12 cellular contexts compared by ENCODE assay signal in the genomic region with DNA sequence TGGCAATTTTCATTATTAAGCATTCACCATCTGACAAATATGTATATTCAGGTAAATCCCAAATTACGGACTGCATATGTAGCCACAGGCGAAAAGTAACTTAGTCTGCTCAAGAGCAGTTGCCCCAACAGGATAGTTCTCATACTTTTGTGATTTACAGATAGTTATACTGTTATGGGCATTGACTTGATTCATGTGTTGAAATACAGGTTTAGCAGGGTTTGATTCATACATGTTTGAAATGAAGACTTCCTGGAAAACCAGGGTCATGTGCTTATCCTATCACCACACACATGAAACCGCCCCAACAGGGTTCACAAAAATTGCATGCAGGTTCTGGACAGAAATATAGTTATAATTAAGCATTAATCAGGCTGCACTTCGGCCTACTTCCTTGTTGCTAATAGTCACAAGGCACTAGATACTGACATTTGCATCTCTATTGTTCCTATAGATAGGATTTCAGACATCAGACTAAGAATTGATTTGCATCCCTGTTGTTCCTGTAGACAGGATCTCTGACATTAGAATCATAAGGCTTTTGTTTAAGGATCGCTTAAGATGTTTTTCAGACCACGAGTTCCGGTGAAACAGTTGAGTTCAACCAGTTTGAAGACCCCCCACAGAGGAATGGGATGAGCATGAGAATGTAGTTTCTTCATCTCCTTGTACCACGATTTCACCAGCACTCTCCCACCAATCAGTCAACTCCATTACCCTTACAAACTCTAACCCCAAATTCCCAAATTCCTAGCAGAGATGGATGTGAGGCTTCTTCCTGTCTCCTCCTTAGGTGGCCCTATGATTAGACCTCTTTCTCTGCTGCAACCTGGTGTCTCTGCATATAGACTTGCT. TPM values are rescaled to one million over a fixed set of nuclear protein-coding genes. Genes with fewer than 3 reads are reported as not detected.
DNase-seq lines count a peak whose midpoint lies in the region; ATAC-seq, FAIRE-seq and TF ChIP-seq lines count a peak whose summit lies in the region.
"Had no signal": no experiment of that assay in that cellular context is flagged by ENCODE, and none has a peak within 500 bp of the region (broad histone marks: within the 10 kb centered on the region; RNA-seq: fewer than 3 reads in every experiment).

No MANE protein-coding gene starts in this region.

- FAIRE-seq in A549 (lab: Jason Lieb, UNC) (no peak), GM19239 (lab: Jason Lieb, UNC) (peak; percentile 28)
- FAIRE-seq: HTR-8/SVneo had no signal

- TF ChIP-seq EP300 in A549 (IDR thresholded peaks at IDR 0.05), result no peak

- H3K27ac ChIP-seq in A549 (peak overlapping the region in 1 of 2 experiments; percentile 99; a peak in 1 of 6 replicates), VCaP (peak overlapping the region; percentile 92), iPS-20b (ENCODE audit: low read length) (peak overlapping the region; percentile 99)
- H3K27ac ChIP-seq: thoracic aorta had no signal

- H3K4me2 ChIP-seq in A549, result peak overlapping the region; percentile 88

- ATAC-seq in A549 (no peak), omental fat pad (ENCODE audit: low FRiP score) (no peak)
- ATAC-seq: gastrocnemius medialis had no signal

- CTCF ChIA-PET in A549 (lab: Yijun Ruan, JAX), result interaction anchor here (1.1 to 4.5 kb wide), 7 partner anchors 8 to 112 kb away, joined by 3 to 60 read pairs (median 12); no protein-coding TSS in a partner anchor

- no peak overlapping the region for H3K4me3 ChIP-seq in A549
- peak overlapping the region; percentile 55 for H3K4me3 ChIP-seq in iPS-20b (ENCODE audit: low read length)
- H3K4me3 ChIP-seq: thoracic aorta had no signal

- H3K36me3 ChIP-seq in iPS-20b (ENCODE audit: insufficient read depth, low read depth, low read length), result peaks cover 6% of the 10 kb centered on the region; the same call in 1 of the 2 replicates
- H3K36me3 ChIP-seq: gastrocnemius medialis, Peyer's patch, thoracic aorta had no signal

- WGBS in A549 (ENCODE audit: missing lambda C conversion rate), result 94% methylated on average over 8 of the region's 8 CpGs

- H3K4me1 ChIP-seq in A549, result peaks cover 40% of the 10 kb centered on the region
- H3K4me1 ChIP-seq in iPS-20b (ENCODE audit: insufficient read depth, low read length), result peaks cover 33% of the 10 kb centered on the region

- DNase-seq in A549 (ENCODE audit: low read depth in 1 of 2, low spot score in 1 of 2) (no peak), GM19239 (ENCODE audit: insufficient read length, low spot score) (no peak), SK-N-DZ (ENCODE audit: low spot score) (no peak), omental fat pad (ENCODE audit: low spot score) (no peak), T-helper 9 cell (no peak), Kasumi-1 (lab: John Stamatoyannopoulos, UW) (no peak)
- DNase-seq: gastrocnemius medialis, Peyer's patch had no signal

- TF ChIP-seq CTCF in A549 (IDR thresholded peaks at IDR 0.05) (no peak), VCaP (conservative IDR thresholded peaks at IDR 0.05) (no peak), omental fat pad (IDR thresholded peaks at IDR 0.05) (no peak)

- TF ChIP-seq POLR2A in A549 (IDR thresholded peaks at IDR 0.05; ENCODE audit: low read length), result no peak

- H3K9ac ChIP-seq in iPS-20b (ENCODE audit: low read depth, low read length), result peak overlapping the region; percentile 97

- H3K27me3 ChIP-seq in iPS-20b (ENCODE audit: insufficient read depth, low read length), result no peaks in the 10 kb centered on the region
- H3K27me3 ChIP-seq: gastrocnemius medialis, Peyer's patch had no signal

- no peak for TF ChIP-seq RAD21 in A549 (conservative IDR thresholded peaks at IDR 0.05 in 1 of 2, IDR thresholded peaks at IDR 0.05 in 1 of 2)

- POLR2A ChIA-PET in A549 (lab: Yijun Ruan, JAX), result interaction anchor here (2.3 kb wide), 1 partner anchor 20 kb away, joined by 11 read pairs; the partner anchor contains the start of gene ZNF425

- H3K9me3 ChIP-seq in A549, result no peaks in the 10 kb centered on the region
- H3K9me3 ChIP-seq in iPS-20b (ENCODE audit: insufficient read depth, low read depth, low read length), result no peaks in the 10 kb centered on the region
- H3K9me3 ChIP-seq: gastrocnemius medialis, thoracic aorta had no signal

TF ChIP-seq in A549, 52 proteins besides CTCF, POLR2A, EP300 and RAD21 (continues in another document):
- TF ChIP-seq TP53 (CRISPR knock-in tag; IDR thresholded peaks at IDR 0.05) (no peak), CEBPB (IDR thresholded peaks at IDR 0.05) (no peak), ZFP36 (IDR thresholded peaks at IDR 0.05; ENCODE audit: borderline replicate concordance, partially characterized antibody) (no peak), HES2 (IDR thresholded peaks at IDR 0.05) (no peak), RNF2 (IDR thresholded peaks at IDR 0.05; ENCODE audit: borderline replicate concordance, low read depth) (no peak), HOXB5 (CRISPR knock-in tag; IDR thresholded peaks at IDR 0.05) (no peak), GATA3 (IDR thresholded peaks at IDR 0.05; ENCODE audit: borderline replicate concordance) (no peak), EHMT2 (IDR thresholded peaks at IDR 0.05; ENCODE audit: low read depth) (no peak), ZNF302 (CRISPR knock-in tag; IDR thresholded peaks at IDR 0.05) (no peak)
- TF ChIP-seq, protein P1, sequence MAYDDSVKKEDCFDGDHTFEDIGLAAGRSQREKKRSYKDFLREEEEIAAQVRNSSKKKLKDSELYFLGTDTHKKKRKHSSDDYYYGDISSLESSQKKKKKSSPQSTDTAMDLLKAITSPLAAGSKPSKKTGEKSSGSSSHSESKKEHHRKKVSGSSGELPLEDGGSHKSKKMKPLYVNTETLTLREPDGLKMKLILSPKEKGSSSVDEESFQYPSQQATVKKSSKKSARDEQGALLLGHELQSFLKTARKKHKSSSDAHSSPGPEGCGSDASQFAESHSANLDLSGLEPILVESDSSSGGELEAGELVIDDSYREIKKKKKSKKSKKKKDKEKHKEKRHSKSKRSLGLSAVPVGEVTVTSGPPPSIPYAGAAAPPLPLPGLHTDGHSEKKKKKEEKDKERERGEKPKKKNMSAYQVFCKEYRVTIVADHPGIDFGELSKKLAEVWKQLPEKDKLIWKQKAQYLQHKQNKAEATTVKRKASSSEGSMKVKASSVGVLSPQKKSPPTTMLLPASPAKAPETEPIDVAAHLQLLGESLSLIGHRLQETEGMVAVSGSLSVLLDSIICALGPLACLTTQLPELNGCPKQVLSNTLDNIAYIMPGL (CRISPR knock-in tag; IDR thresholded peaks at IDR 0.05; ENCODE audit: borderline replicate concordance), result no peak
- TF ChIP-seq, protein P2, sequence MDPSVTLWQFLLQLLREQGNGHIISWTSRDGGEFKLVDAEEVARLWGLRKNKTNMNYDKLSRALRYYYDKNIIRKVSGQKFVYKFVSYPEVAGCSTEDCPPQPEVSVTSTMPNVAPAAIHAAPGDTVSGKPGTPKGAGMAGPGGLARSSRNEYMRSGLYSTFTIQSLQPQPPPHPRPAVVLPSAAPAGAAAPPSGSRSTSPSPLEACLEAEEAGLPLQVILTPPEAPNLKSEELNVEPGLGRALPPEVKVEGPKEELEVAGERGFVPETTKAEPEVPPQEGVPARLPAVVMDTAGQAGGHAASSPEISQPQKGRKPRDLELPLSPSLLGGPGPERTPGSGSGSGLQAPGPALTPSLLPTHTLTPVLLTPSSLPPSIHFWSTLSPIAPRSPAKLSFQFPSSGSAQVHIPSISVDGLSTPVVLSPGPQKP (IDR thresholded peaks at IDR 0.05; ENCODE audit: low read depth, low read length), result no peak

RNA-seq across cellular contexts. Expression of gene ZNF398, which starts 2.0 kb away (rescaled TPM):
- 8.1 and 8.4 TPM in 2 replicates for polyA plus RNA-seq in A549 (2011; rRNA removed)
- polyA plus RNA-seq in A549 (2012; cell fraction: cytosol; rRNA removed), result 3.5 and 4.7 TPM in 2 replicates
- polyA plus RNA-seq in A549 (2012; cell fraction: nucleus; rRNA removed), result 8.4 and 11.6 TPM in 2 replicates
- polyA plus RNA-seq in A549 (2017; fragmentation: RNase III; extraction: RNeasy Plus Mini Kit Qiagen cat#74134 plus additional on column Dnase treatment), result 6.5 to 7.0 TPM (median 6.6 TPM) in 3 replicates
- 32.5 and 36.2 TPM in 2 replicates for polyA minus RNA-seq in A549 (2011; rRNA and poly(A)+ RNA removed)
- polyA plus RNA-seq in SK-N-DZ (2014; cell fraction: cytosol; rRNA removed), result 8.1 and 12.5 TPM in 2 replicates
- 7.0 and 9.4 TPM in 2 replicates for polyA plus RNA-seq in SK-N-DZ (2014; cell fraction: nucleus; rRNA removed)
- total RNA-seq in omental fat pad, result 10 to 100 TPM; 11.5 to 23.5 (median 17.1) TPM

RNA-seq across cellular contexts. Expression of gene ZNF425, which starts 19.1 kb away (rescaled TPM):
- polyA plus RNA-seq in A549 (2011; rRNA removed) (0.80 and 1.0 TPM in 2 replicates), A549 (2017; fragmentation: RNase III; extraction: RNeasy Plus Mini Kit Qiagen cat#74134 plus additional on column Dnase treatment) (1.6 to 2.2 TPM (median 1.6 TPM) in 3 replicates)
- 0.24 and 0.32 TPM in 2 replicates for polyA plus RNA-seq in A549 (2012; cell fraction: cytosol; rRNA removed)
- polyA plus RNA-seq in A549 (2012; cell fraction: nucleus; rRNA removed), result 0.23 and 0.24 TPM in 2 replicates
- polyA minus RNA-seq in A549 (2011; rRNA and poly(A)+ RNA removed), result 1.2 and 1.4 TPM in 2 replicates
- polyA plus RNA-seq in SK-N-DZ (2014; cell fraction: cytosol; rRNA removed), result 2.9 and 3.3 TPM in 2 replicates
- 0.83 and 1.5 TPM in 2 replicates for polyA plus RNA-seq in SK-N-DZ (2014; cell fraction: nucleus; rRNA removed)
- 1 to 10 TPM; 1.1 to 1.6 (median 1.5) TPM for total RNA-seq in omental fat pad

RNA-seq across cellular contexts. Expression of gene ZNF282, which starts 50.1 kb away (rescaled TPM):
- polyA plus RNA-seq in A549 (2011; rRNA removed), result 8.8 and 11.9 TPM in 2 replicates
- polyA plus RNA-seq in A549 (2012; cell fraction: cytosol; rRNA removed), result 11.6 and 16.2 TPM in 2 replicates
- 34.5 and 37.6 TPM in 2 replicates for polyA plus RNA-seq in A549 (2012; cell fraction: nucleus; rRNA removed)
- polyA plus RNA-seq in A549 (2017; fragmentation: RNase III; extraction: RNeasy Plus Mini Kit Qiagen cat#74134 plus additional on column Dnase treatment), result 15.1 to 18.4 TPM (median 16.7 TPM) in 3 replicates
- 22.0 and 22.6 TPM in 2 replicates for polyA minus RNA-seq in A549 (2011; rRNA and poly(A)+ RNA removed)
- polyA plus RNA-seq in SK-N-DZ (2014; cell fraction: cytosol; rRNA removed), result 15.7 and 20.7 TPM in 2 replicates
- polyA plus RNA-seq in SK-N-DZ (2014; cell fraction: nucleus; rRNA removed), result 17.6 and 21.2 TPM in 2 replicates
- 10 to 100 TPM; 10.6 to 83.3 (median 17.7) TPM for total RNA-seq in omental fat pad

RNA-seq across cellular contexts. Expression of gene ZNF786, which starts 54.7 kb away (rescaled TPM):
- polyA plus RNA-seq in A549 (2011; rRNA removed), result 4.6 and 4.7 TPM in 2 replicates
- 4.3 and 5.1 TPM in 2 replicates for polyA plus RNA-seq in A549 (2012; cell fraction: cytosol; rRNA removed)
- 5.1 and 8.4 TPM in 2 replicates for polyA plus RNA-seq in A549 (2012; cell fraction: nucleus; rRNA removed)
- 4.6 to 5.0 TPM (median 4.9 TPM) in 3 replicates for polyA plus RNA-seq in A549 (2017; fragmentation: RNase III; extraction: RNeasy Plus Mini Kit Qiagen cat#74134 plus additional on column Dnase treatment)
- 9.4 and 10.0 TPM in 2 replicates for polyA minus RNA-seq in A549 (2011; rRNA and poly(A)+ RNA removed)
- polyA plus RNA-seq in SK-N-DZ (2014; cell fraction: cytosol; rRNA removed), result 6.4 and 7.4 TPM in 2 replicates
- polyA plus RNA-seq in SK-N-DZ (2014; cell fraction: nucleus; rRNA removed), result 7.6 and 10.5 TPM in 2 replicates
- total RNA-seq in omental fat pad, result 1 to 10 TPM; 3.0 to 6.0 (median 3.9) TPM
